Comparison of ENCODE assay signal across 34 cellular contexts in the genomic region with DNA sequence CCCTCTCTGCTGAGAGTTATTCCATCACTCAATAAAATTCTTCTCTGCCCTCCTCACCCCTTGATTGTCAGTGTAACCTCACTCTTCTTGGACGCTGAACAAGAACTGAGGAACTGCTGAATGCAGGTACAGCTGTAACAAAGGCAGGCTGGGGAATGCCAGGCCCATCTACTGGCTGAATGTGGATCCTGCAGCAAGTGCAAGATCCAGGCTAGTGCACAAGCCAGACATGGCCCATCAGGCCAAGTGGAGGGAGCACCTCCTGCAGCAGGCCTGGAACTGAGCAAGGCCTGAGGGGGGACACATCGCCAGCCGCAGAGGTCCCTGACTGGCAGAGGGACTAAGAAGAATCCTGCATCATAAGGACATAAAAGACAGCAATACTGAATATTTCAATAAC.
DNase-seq lines count a peak whose midpoint lies in the region; ATAC-seq and TF ChIP-seq lines count a peak whose summit lies in the region.
"Had no signal": no experiment of that assay in that cellular context is flagged by ENCODE, and none has a peak within 500 bp of the region (broad histone marks: within the 10 kb centered on the region; RNA-seq: fewer than 3 reads in every experiment).

No MANE protein-coding gene starts in this region.

- no peak overlapping the region for H2BK15ac ChIP-seq in mesendoderm (replicated peaks; ENCODE audit: low read depth)

- no peak overlapping the region for H3K4me3 ChIP-seq in Caco-2 (ENCODE audit: low read depth, low read length)
- no peak overlapping the region for H3K4me3 ChIP-seq in endodermal cell (ENCODE audit: low read length)
- no peak overlapping the region for H3K4me3 ChIP-seq in mesendoderm (ENCODE audit: low read length)
- H3K4me3 ChIP-seq in coronary artery: no peak overlapping the region
- H3K4me3 ChIP-seq: A549, body of pancreas, esophagus squamous epithelium, heart left ventricle, ovary, upper lobe of right lung had no signal

- no peak overlapping the region for H3K23ac ChIP-seq in mesendoderm (ENCODE audit: low read length)

- no peak overlapping the region for H2BK5ac ChIP-seq in mesendoderm (ENCODE audit: low read length)

- H3K4me2 ChIP-seq in mesendoderm (ENCODE audit: low read length): no peak overlapping the region
- H3K4me2 ChIP-seq: A549 had no signal

- no peaks in the 10 kb centered on the region for H3K79me1 ChIP-seq in mesendoderm (ENCODE audit: low read length)

- H3K9ac ChIP-seq in endodermal cell (ENCODE audit: extremely low read depth, low read length, poor library complexity, severe bottlenecking) (no peak overlapping the region), mesendoderm (ENCODE audit: low read length) (no peak overlapping the region)

- no peak overlapping the region for H3K27ac Mint-ChIP-seq in Caco-2 (ENCODE audit: unreplicated experiment)
- H3K27ac Mint-ChIP-seq in endodermal cell: no peak overlapping the region
- H3K27ac Mint-ChIP-seq: activated CD8-positive, alpha-beta T cell treated with anti-CD3 and anti-CD28 coated beads, Interleukin-2, amount 10 ng/mL, durations not matched to agents 7 days and 5 days; activated T-helper 17 cell treated with anti-CD3 and anti-CD28 coated beads, Interleukin-2, amount 50 U/mL, for 72 hours; CD4-positive, alpha-beta T cell; immature natural killer cell; nephron; stimulated activated naive B cell treated with anti-CD40 and anti-IgM and Interleukin-4, amounts not matched to agents 10 μg/mL and 1 μg/mL and 100 μg/mL, for 72 hours; T-helper 17 cell had no signal

- H2AK5ac ChIP-seq in mesendoderm (ENCODE audit: low read length): no peak overlapping the region

- POLR2A ChIA-PET in Caco-2 (lab: Charles Lee): no interaction called here

- H3K79me2 ChIP-seq in mesendoderm (ENCODE audit: control insufficient read depth, insufficient read depth, low read length): no peaks in the 10 kb centered on the region

- no peaks in the 10 kb centered on the region for H3K36me3 Mint-ChIP-seq in Caco-2 (ENCODE audit: insufficient read depth, unreplicated experiment)
- no peaks in the 10 kb centered on the region for H3K36me3 Mint-ChIP-seq in endodermal cell (ENCODE audit: low read depth)
- H3K36me3 Mint-ChIP-seq: immature natural killer cell; stimulated activated naive B cell treated with anti-CD40 and anti-IgM and Interleukin-4, amounts not matched to agents 10 μg/mL and 1 μg/mL and 100 μg/mL, for 72 hours had no signal

- H3K27ac ChIP-seq in endodermal cell (ENCODE audit: low read depth, low read length) (no peak overlapping the region), mesendoderm (ENCODE audit: low read depth, low read length) (no peak overlapping the region), coronary artery (no peak overlapping the region)
- H3K27ac ChIP-seq: A549, body of pancreas, esophagus squamous epithelium, foreskin keratinocyte, heart left ventricle, ovary, upper lobe of right lung had no signal

- no peak overlapping the region for H3K4me3 Mint-ChIP-seq in Caco-2 (ENCODE audit: unreplicated experiment)
- no peak overlapping the region for H3K4me3 Mint-ChIP-seq in endodermal cell
- H3K4me3 Mint-ChIP-seq: activated CD8-positive, alpha-beta T cell treated with anti-CD3 and anti-CD28 coated beads, Interleukin-2, amount 10 ng/mL, durations not matched to agents 7 days and 5 days; activated T-helper 17 cell treated with anti-CD3 and anti-CD28 coated beads, Interleukin-2, amount 50 U/mL, for 72 hours; CD4-positive, alpha-beta T cell; central memory CD8-positive, alpha-beta T cell; immature natural killer cell; nephron; stimulated activated naive B cell treated with anti-CD40 and anti-IgM and Interleukin-4, amounts not matched to agents 10 μg/mL and 1 μg/mL and 100 μg/mL, for 72 hours; T-helper 17 cell had no signal

- ATAC-seq in GM21423 (IDR thresholded peaks at IDR 0.05; ENCODE audit: unreplicated experiment): no peak
- ATAC-seq: activated CD8-positive, alpha-beta T cell treated with anti-CD3 and anti-CD28 coated beads, Interleukin-2, amount 10 ng/mL, durations not matched to agents 7 days and 5 days; activated T-helper 17 cell treated with anti-CD3 and anti-CD28 coated beads, Interleukin-2, amount 50 U/mL, for 72 hours; body of pancreas; foreskin keratinocyte; heart left ventricle; left colon; PC-3; Right ventricle myocardium inferior; stimulated activated naive B cell treated with anti-CD40 and anti-IgM and Interleukin-4, amounts not matched to agents 10 μg/mL and 1 μg/mL and 100 μg/mL, for 72 hours; T-helper 17 cell; upper lobe of right lung had no signal

- H3K4me1 ChIP-seq in Caco-2 (no peaks in the 10 kb centered on the region), endodermal cell (ENCODE audit: control insufficient read depth, insufficient read depth, low read length) (no peaks in the 10 kb centered on the region), mesendoderm (ENCODE audit: control insufficient read depth, low read depth, low read length) (no peaks in the 10 kb centered on the region)
- H3K4me1 ChIP-seq: A549, body of pancreas, esophagus squamous epithelium, foreskin keratinocyte, heart left ventricle, upper lobe of right lung had no signal

- H3K36me3 ChIP-seq in Caco-2 (ENCODE audit: control insufficient read depth, insufficient read depth, low read length) (no peaks in the 10 kb centered on the region), endodermal cell (ENCODE audit: control insufficient read depth, insufficient read depth, low read length) (no peaks in the 10 kb centered on the region), mesendoderm (ENCODE audit: control insufficient read depth, insufficient read depth, low read length) (no peaks in the 10 kb centered on the region)
- H3K36me3 ChIP-seq: esophagus squamous epithelium, heart left ventricle, ovary, upper lobe of right lung had no signal

- intact Hi-C loops in Caco-2 (cut with micrococcal nuclease; ENCODE audit: unreplicated experiment): no loop called here

- H3K27me3 Mint-ChIP-seq in Caco-2 (ENCODE audit: insufficient read depth, unreplicated experiment) (no peaks in the 10 kb centered on the region), endodermal cell (ENCODE audit: insufficient read depth) (no peaks in the 10 kb centered on the region)
- H3K27me3 Mint-ChIP-seq: activated T-helper 17 cell treated with anti-CD3 and anti-CD28 coated beads, Interleukin-2, amount 50 U/mL, for 72 hours; CD4-positive, alpha-beta T cell; central memory CD8-positive, alpha-beta T cell; stimulated activated naive B cell treated with anti-CD40 and anti-IgM and Interleukin-4, amounts not matched to agents 10 μg/mL and 1 μg/mL and 100 μg/mL, for 72 hours; T-helper 17 cell had no signal

- no peak overlapping the region for H4K5ac ChIP-seq in mesendoderm (ENCODE audit: low read length)

- no peak overlapping the region for H2BK120ac ChIP-seq in mesendoderm (ENCODE audit: low read depth, low read length)

- H3K9me3 ChIP-seq in Caco-2 (no peaks in the 10 kb centered on the region), endodermal cell (ENCODE audit: control insufficient read depth, low read length) (no peaks in the 10 kb centered on the region)
- H3K9me3 ChIP-seq: A549, body of pancreas, esophagus squamous epithelium, ovary, upper lobe of right lung had no signal

- WGBS in endodermal cell (ENCODE audit: insufficient coverage in 1 of 2, insufficient read length in 1 of 2), 2 experiments: 91% methylated on average over 3 of the region's 3 CpGs; no CpG with 5 or more reads in 1 of the 2 experiments
- WGBS in mesendoderm (ENCODE audit: extremely low coverage, insufficient coverage, low lambda C conversion rate): no CpG with 5 or more reads among the region's 3 CpGs

- H3K9me3 Mint-ChIP-seq in Caco-2 (ENCODE audit: unreplicated experiment) (no peaks in the 10 kb centered on the region), endodermal cell (no peaks in the 10 kb centered on the region)
- H3K9me3 Mint-ChIP-seq: CD4-positive, alpha-beta T cell; nephron had no signal

- CTCF ChIA-PET in Caco-2 (lab: Charles Lee): interaction anchor here (0.7 kb wide), 1 partner anchor 31 kb away, joined by 3 read pairs; no protein-coding TSS in a partner anchor

- no TSS peak for BruUV-seq in Caco-2 (replicated peaks; lab: Mats Ljungman, UMichigan)

- TF ChIP-seq CTCF in Caco-2 (IDR thresholded peaks at IDR 0.05; ENCODE audit: insufficient read depth in 1 of 2, low read depth in 1 of 2, low read length in 1 of 2, severe bottlenecking in 1 of 2, unreplicated experiment in 1 of 2) (no peak), endodermal cell (conservative IDR thresholded peaks at IDR 0.05) (peak; percentile 69), coronary artery (IDR thresholded peaks at IDR 0.05) (no peak)

- no peak overlapping the region for H4K8ac ChIP-seq in mesendoderm (ENCODE audit: low read depth, low read length)

- H3K56ac ChIP-seq in mesendoderm (ENCODE audit: low read length): no peak overlapping the region

- H3K18ac ChIP-seq in mesendoderm (ENCODE audit: low read length): no peak overlapping the region

- DNase-seq in Caco-2 (peak; percentile 12 to 33), HT-29 (ENCODE audit: low spot score) (peak; percentile 4), endodermal cell (peak; percentile 76), mesendoderm (peak; percentile 53), coronary artery (ENCODE audit: low spot score) (no peak), hippocampal formation (lab: John Stamatoyannopoulos, UW) (no peak)
- no peak for DNase-seq in activated CD4-positive, alpha-beta T cell treated with anti-CD3 and anti-CD28 coated beads for 4 hours
- DNase-seq: activated CD8-positive, alpha-beta T cell treated with anti-CD3 and anti-CD28 coated beads, Interleukin-2, amount 10 ng/mL, durations not matched to agents 7 days and 5 days; activated naive CD4-positive, alpha-beta T cell treated with anti-CD3 and anti-CD28 coated beads, Interleukin-2, amount 50 U/mL, for 16 hours; AML-193; body of pancreas; CD4-positive, alpha-beta T cell; dermis blood vessel endothelial cell; esophagus squamous epithelium; foreskin keratinocyte; GDM1; heart left ventricle; immature natural killer cell; KBM-7; left colon; NCI-H1105 treated with DMSO at 0.1 percent for 48 hours; NCI-H187 treated with DMSO at 0.1 percent for 48 hours; NCI-H524 treated with DMSO at 0.1 percent for 48 hours; ovary; PC-3; stimulated activated naive B cell treated with anti-CD40 and anti-IgM and Interleukin-4, amounts not matched to agents 10 μg/mL and 1 μg/mL and 100 μg/mL, for 72 hours; T-helper 17 cell; upper lobe of right lung had no signal

- H3K27me3 ChIP-seq in Caco-2 (replicated peaks; ENCODE audit: control insufficient read depth, insufficient read depth, low read length) (no peaks in the 10 kb centered on the region), endodermal cell (ENCODE audit: control insufficient read depth, insufficient read depth, low read length, poor library complexity, severe bottlenecking) (no peaks in the 10 kb centered on the region), mesendoderm (ENCODE audit: insufficient read depth, low read length, poor library complexity) (no peaks in the 10 kb centered on the region)
- H3K27me3 ChIP-seq: body of pancreas, esophagus squamous epithelium, foreskin keratinocyte, heart left ventricle, ovary, upper lobe of right lung had no signal

- H3K4me1 Mint-ChIP-seq in Caco-2 (ENCODE audit: low read depth, unreplicated experiment): no peaks in the 10 kb centered on the region
- H3K4me1 Mint-ChIP-seq in endodermal cell: peaks cover 3% of the 10 kb centered on the region
- H3K4me1 Mint-ChIP-seq: activated T-helper 17 cell treated with anti-CD3 and anti-CD28 coated beads, Interleukin-2, amount 50 U/mL, for 72 hours; central memory CD8-positive, alpha-beta T cell; immature natural killer cell; nephron; stimulated activated naive B cell treated with anti-CD40 and anti-IgM and Interleukin-4, amounts not matched to agents 10 μg/mL and 1 μg/mL and 100 μg/mL, for 72 hours; T-helper 17 cell had no signal

- H3K4ac ChIP-seq in mesendoderm (ENCODE audit: low read depth, low read length): no peak overlapping the region

Comparison
In these comparisons a context has a peak if more than half of its experiments do, and no peak if none do; other contexts are left out.
1. DNase-seq: peak in Caco-2 (2 of 2), HT-29 (single experiment), endodermal cell (single experiment) and mesendoderm (single experiment); none in coronary artery (single experiment), hippocampal formation (0 of 2) and activated CD4-positive, alpha-beta T cell treated with anti-CD3 and anti-CD28 coated beads for 4 hours (0 of 2).